In the genomic region with DNA sequence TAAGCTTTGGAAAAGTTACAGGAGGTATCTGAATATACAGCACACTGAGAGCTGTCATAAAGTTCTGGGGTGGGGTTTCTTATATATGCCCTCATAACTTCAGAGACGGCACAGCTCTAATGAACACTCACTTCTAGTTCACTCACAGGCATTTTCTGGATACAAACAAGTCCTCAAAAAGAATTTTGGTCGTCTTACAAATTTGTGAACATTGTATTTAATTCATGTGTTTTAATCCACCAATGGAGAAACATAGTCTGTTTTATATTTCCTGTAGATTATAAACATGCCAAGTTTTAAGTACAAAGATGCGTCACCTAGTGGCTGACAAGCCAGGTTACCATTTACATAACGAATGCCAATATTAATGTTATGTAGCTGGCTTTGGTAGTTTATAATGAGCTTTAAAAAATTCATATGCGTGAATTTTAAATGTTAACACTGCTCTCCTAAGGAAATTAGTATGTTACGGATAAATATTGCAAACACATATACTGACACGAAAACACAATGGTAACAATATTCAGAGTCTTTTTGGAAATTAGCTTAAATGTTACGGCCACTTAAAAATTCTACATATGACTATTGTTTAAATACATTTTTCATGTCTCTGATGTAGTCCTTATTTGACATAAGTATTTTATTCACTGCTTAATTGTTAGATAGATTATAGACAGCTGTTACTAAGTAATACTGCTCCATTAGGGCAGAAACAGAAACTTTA, we compare ENCODE assay signal across 1 cellular context.
TF ChIP-seq lines count a peak whose summit lies in the region.

No MANE protein-coding gene starts in this region.

TF ChIP-seq in endothelial cell of umbilical vein, 7 proteins besides CTCF, POLR2A, EP300 and RAD21:
- no peak for TF ChIP-seq MYC (IDR thresholded peaks at IDR 0.05; ENCODE audit: low read depth, low read length)
- no peak for TF ChIP-seq MAX (IDR thresholded peaks at IDR 0.05; ENCODE audit: insufficient read depth, insufficient read length)
- TF ChIP-seq JUN (IDR thresholded peaks at IDR 0.05; ENCODE audit: borderline replicate concordance, insufficient read depth, insufficient read length, low read depth) = no peak
- TF ChIP-seq GATA2 (IDR thresholded peaks at IDR 0.05; ENCODE audit: insufficient read depth, insufficient read length, low read depth, low read length) = no peak
- no peak for TF ChIP-seq POLR2AphosphoS5 (IDR thresholded peaks at IDR 0.05; ENCODE audit: insufficient read depth, low read depth, low read length)
- TF ChIP-seq EZH2 (IDR thresholded peaks at IDR 0.05; ENCODE audit: borderline replicate concordance, low read depth, low read length, severe bottlenecking) = no peak
- TF ChIP-seq FOS (IDR thresholded peaks at IDR 0.05; ENCODE audit: borderline replicate concordance, insufficient read depth, low read length) = no peak
